In the genomic region with DNA sequence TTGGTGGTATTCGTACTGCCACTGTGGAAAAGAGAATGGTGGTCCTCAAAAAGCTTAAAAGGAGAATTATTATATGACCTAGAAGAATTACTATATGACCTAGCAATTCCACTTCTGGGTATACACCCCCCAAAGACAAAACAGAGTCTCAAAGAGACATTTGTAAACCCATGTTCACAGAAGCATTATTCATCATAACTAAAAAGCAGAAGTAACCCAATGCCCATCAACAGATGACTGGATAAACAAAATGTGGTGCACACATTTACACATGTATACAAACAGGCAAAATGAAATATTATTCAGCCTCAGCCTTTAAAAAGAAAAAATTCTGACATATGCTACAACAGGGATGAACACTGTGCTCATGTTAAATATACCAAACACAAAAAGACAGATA, we compare ENCODE assay signal across 33 cellular contexts.
"Had no signal": no experiment of that assay in that cellular context is flagged by ENCODE, and none has a peak within 500 bp of the region (broad histone marks: within the 10 kb centered on the region; RNA-seq: fewer than 3 reads in every experiment).

No MANE protein-coding gene starts in this region.

- H3K4me1 ChIP-seq: adrenal gland, body of pancreas, breast epithelium had no signal

- H3K27me3 ChIP-seq: adrenal gland, body of pancreas, brain microvascular endothelial cell, breast epithelium had no signal

- DNase-seq: activated B cell treated with CpG ODN at 0.5 μM for 24 hours; activated CD4-positive, alpha-beta memory T cell treated with anti-CD3 and anti-CD28 coated beads for 36 hours; activated CD4-positive, alpha-beta T cell treated with anti-CD3 and anti-CD28 coated beads for 4 hours; activated CD4-positive, alpha-beta T cell treated with anti-CD3 and anti-CD28 coated beads, Interleukin-2, amount 10 ng/mL, durations not matched to agents 24 days and 14 days; activated CD4-positive, alpha-beta T cell treated with anti-CD3 and anti-CD28 coated beads, Interleukin-2, amount 50 U/mL, for 1 hour; activated CD4-positive, alpha-beta T cell treated with anti-CD3 and anti-CD28 coated beads, Interleukin-2, amount 50 U/mL, for 4 hours; activated CD4-positive, CD25-positive, alpha-beta regulatory T cell treated with anti-CD3 and anti-CD28 coated beads, Interleukin-2, amount 50 U/mL, for 72 hours; activated CD8-positive, alpha-beta memory T cell treated with anti-CD3 and anti-CD28 coated beads, Interleukin-2, amount 50 U/mL, for 4 hours; activated CD8-positive, alpha-beta T cell treated with anti-CD3 and anti-CD28 coated beads for 36 hours; activated effector memory CD4-positive, alpha-beta T cell treated with anti-CD3 and anti-CD28 coated beads, Interleukin-2, amount 50 U/mL, for 16 hours; activated gamma-delta T cell treated with Interleukin-2 at 50 U/mL for 16 hours; activated naive CD4-positive, alpha-beta T cell; activated naive CD4-positive, alpha-beta T cell treated with anti-CD3 and anti-CD28 coated beads for 36 hours; activated naive CD4-positive, alpha-beta T cell treated with anti-CD3 and anti-CD28 coated beads, Interleukin-2, amount 50 U/mL, for 16 hours; activated naive CD8-positive, alpha-beta T cell treated with anti-CD3 and anti-CD28 coated beads for 36 hours; activated T-cell treated with anti-CD3 and anti-CD28 coated beads for 4 hours; activated T-cell treated with anti-CD3 and anti-CD28 coated beads, Interleukin-2, amount 50 U/mL, for 1 hour; activated T-cell treated with anti-CD3 and anti-CD28 coated beads, Interleukin-2, amount 50 U/mL, for 4 hours; activated T-cell treated with anti-CD3 and anti-CD28 coated beads, Interleukin-2, amount 50 U/mL, for 72 hours; adrenal gland; amniotic stem cell; aorta; body of pancreas; brain microvascular endothelial cell; central memory CD4-positive, alpha-beta T cell; T-helper 1 cell; T-helper 2 cell; T-helper 9 cell had no signal

- H3K36me3 ChIP-seq: adrenal gland, brain microvascular endothelial cell, breast epithelium had no signal

- FAIRE-seq: TTC549 had no signal

- H3K4me3 ChIP-seq: adrenal gland, body of pancreas, breast epithelium had no signal

- H3K27ac ChIP-seq: adrenal gland, body of pancreas, brain microvascular endothelial cell, breast epithelium, VCaP had no signal

- ATAC-seq: activated CD8-positive, alpha-beta T cell treated with anti-CD3 and anti-CD28 coated beads for 36 hours; activated naive CD4-positive, alpha-beta T cell treated with anti-CD3 and anti-CD28 coated beads, Interleukin-2, amount 50 U/mL, for 72 hours; activated T-cell treated with anti-CD3 and anti-CD28 coated beads, Interleukin-2, amount 50 U/mL, for 4 hours; activated T-cell treated with anti-CD3 and anti-CD28 coated beads, Interleukin-2, amount 50 U/mL, for 72 hours; activated T-helper 17 cell treated with anti-CD3 and anti-CD28 coated beads, Interleukin-2, amount 50 U/mL, for 72 hours; body of pancreas had no signal
